ENCODE assay signal across 1 cellular context in the genomic region with DNA sequence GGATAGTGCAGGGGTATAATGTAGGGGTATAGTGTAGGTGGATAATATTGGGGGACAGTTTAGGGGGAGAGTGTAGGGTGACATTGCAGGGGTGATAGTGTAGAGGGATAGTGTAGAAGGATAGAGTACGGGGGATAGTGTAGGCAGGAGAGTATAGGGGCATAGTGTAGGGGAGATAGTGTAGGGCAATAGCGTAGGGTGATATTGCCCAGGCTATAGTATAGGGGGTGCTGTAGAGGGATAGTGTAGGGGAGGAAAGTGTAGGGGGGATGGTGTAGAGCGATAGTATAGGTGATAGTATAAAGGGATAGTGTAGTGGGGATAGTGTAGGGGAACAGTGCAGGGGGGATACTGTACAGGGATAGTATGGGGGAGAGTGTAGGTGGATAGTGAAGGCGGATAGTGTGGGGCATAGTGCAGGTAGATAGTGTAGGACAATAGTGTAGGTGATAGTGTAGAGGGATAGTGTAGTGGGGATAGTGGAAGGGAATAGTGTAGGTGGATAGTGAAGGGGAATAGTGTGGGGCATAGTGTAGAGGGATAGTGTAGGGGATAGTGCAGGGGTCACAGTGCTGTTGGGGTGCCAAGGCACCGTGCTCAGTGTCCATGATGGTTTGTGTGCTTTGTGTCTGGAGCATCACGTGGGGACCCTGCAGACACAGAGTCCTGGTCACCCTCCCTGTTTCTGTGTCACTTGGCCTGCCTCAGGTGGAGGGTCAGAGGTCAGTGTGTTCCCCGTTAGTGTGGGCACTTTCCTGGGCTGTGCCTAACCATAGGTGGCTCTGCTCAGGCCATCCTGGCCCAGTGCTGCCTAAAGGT.
A peak's percentile ranks its signal among the peaks of the same experiment; 100 is the strongest.
TF ChIP-seq lines count a peak whose summit lies in the region.

No MANE protein-coding gene starts in this region.

TF ChIP-seq in HCT116, 20 proteins besides CTCF, POLR2A, EP300 and RAD21:
- no peak for TF ChIP-seq YY1 (IDR thresholded peaks at IDR 0.05; ENCODE audit: extremely low read depth, insufficient replicate concordance, low read depth, low read length)
- 0 out of 2 replicates have a peak, but pooled peaks have one; percentile 10 for TF ChIP-seq POLR2AphosphoS5 (IDR thresholded peaks at IDR 0.05; ENCODE audit: low read depth, low read length)
